In the genomic region with DNA sequence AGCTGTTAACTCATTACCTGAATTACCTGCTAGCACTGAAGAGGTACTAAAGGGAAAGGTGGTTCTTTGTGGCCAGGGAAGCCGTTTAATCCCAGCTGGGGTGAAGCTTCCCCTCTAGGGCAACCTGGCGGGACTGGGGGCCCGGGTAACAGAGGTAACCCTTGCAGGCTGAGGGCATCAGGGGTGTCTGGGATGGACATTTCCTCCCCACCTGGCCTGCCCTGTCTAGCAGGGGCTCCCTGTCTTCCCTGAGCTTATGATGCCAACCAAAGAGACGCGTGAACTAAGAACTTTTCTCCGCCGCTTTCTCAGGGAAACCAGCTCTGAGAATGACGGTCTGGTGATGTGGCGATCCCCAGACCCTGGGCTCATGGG, we compare ENCODE assay signal across 15 cellular contexts.
"Had no signal": no experiment of that assay in that cellular context is flagged by ENCODE, and none has a peak within 500 bp of the region (broad histone marks: within the 10 kb centered on the region; RNA-seq: fewer than 3 reads in every experiment).

No MANE protein-coding gene starts in this region.

- H3K4me1 ChIP-seq: pancreas had no signal

- H3K9ac ChIP-seq: neural progenitor cell had no signal

- DNase-seq: activated naive CD4-positive, alpha-beta T cell; activated T-cell treated with anti-CD3 and anti-CD28 coated beads for 4 hours; aorta; islet precursor cell; spleen; T-cell; T-helper 9 cell; thyroid gland; uterus had no signal

- H3K27me3 Mint-ChIP-seq: T-cell had no signal

- ATAC-seq: activated CD4-positive, CD25-positive, alpha-beta regulatory T cell treated with anti-CD3 and anti-CD28 coated beads, Interleukin-2, amount 50 U/mL, for 24 hours; left lobe of liver; pancreas; sciatic nerve; T-cell had no signal

- H3K27ac ChIP-seq: breast epithelium, neural progenitor cell, pancreas, thyroid gland had no signal

- H3K27ac Mint-ChIP-seq: T-cell had no signal

- H2AFZ ChIP-seq: neural progenitor cell had no signal

- H3K9me3 ChIP-seq: breast epithelium, pancreas, spleen, thyroid gland, uterus had no signal

- H3K9me3 Mint-ChIP-seq: neural progenitor cell, T-cell had no signal

- H3K4me2 ChIP-seq: neural progenitor cell had no signal

- H3K36me3 Mint-ChIP-seq: neural progenitor cell, T-cell had no signal

- H3K4me3 Mint-ChIP-seq: neural progenitor cell, T-cell had no signal

- H3K36me3 ChIP-seq: breast epithelium, neural progenitor cell, pancreas, spleen, thyroid gland, uterus had no signal

- H3K4me3 ChIP-seq: breast epithelium, neural progenitor cell, pancreas, spleen, thyroid gland, uterus had no signal

- FAIRE-seq: pancreas had no signal

- H3K27me3 ChIP-seq: breast epithelium, neural progenitor cell, pancreas, spleen, thyroid gland, uterus had no signal
